In the genomic region with DNA sequence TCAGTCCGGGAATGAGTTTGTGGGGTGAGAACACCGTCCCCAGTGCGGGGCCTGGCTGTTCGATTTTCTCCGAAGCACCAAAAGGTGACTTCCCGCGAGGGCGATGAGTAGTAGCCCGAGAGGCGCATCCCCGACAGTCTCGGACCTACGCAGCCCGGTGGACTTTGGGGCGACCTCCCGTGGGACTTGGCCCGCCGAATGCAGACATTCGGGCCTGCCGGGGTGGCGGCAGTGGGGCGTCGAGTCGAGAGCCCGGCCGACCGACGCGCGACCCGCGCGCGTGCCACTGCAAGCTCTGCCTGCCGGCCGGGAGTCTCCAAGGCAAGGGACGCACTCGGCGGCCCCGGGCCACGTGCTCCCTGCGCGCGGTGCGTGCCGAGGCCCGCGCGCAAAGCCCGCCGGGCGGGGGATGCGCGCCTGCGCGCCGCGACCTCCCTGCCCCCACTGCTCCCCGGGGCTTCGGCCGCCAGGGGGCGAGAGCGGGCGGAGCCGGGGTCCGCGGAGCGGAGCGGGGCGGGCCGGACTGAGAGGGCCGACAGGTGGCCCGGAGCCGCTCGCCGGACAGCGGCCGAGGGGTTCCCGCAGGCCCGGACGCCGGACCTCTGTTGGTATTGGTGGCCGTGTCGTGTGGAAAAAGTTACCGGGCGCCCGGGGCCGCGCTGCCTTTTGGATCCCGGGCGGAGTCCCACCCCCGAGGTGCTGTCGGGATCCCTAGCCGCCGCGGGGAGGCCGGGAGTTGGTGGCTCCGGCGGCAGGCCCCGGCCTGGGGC, we compare ENCODE assay signal across 1 cellular context.
TF ChIP-seq lines count a peak whose summit lies in the region.

No MANE protein-coding gene starts in this region.

TF ChIP-seq in GM12878, 131 proteins besides CTCF, POLR2A, EP300 and RAD21 (continued from another document):
- peak; percentile 92 for TF ChIP-seq MYC (IDR thresholded peaks at IDR 0.05; ENCODE audit: insufficient read depth, insufficient read length, insufficient replicate concordance, low read length, severe bottlenecking)
